1 cellular context compared by ENCODE assay signal in genomic region chr5:138369706-138370105, GRCh38.
TF ChIP-seq lines count a peak whose summit lies in the region.

No MANE protein-coding gene starts in this region.

TF ChIP-seq in endothelial cell of umbilical vein, 7 proteins besides CTCF, POLR2A, EP300 and RAD21:
- TF ChIP-seq EZH2 (IDR thresholded peaks at IDR 0.05; ENCODE audit: borderline replicate concordance, low read depth, low read length, severe bottlenecking) (no peak), MYC (IDR thresholded peaks at IDR 0.05; ENCODE audit: low read depth, low read length) (no peak), JUN (IDR thresholded peaks at IDR 0.05; ENCODE audit: borderline replicate concordance, insufficient read depth, insufficient read length, low read depth) (no peak), GATA2 (IDR thresholded peaks at IDR 0.05; ENCODE audit: insufficient read depth, insufficient read length, low read depth, low read length) (no peak), POLR2AphosphoS5 (IDR thresholded peaks at IDR 0.05; ENCODE audit: insufficient read depth, low read depth, low read length) (no peak), FOS (IDR thresholded peaks at IDR 0.05; ENCODE audit: borderline replicate concordance, insufficient read depth, low read length) (no peak), MAX (IDR thresholded peaks at IDR 0.05; ENCODE audit: insufficient read depth, insufficient read length) (no peak)
